17 cellular contexts compared by ENCODE assay signal in genomic region chr15:61879219-61879618, GRCh38.
DNase-seq lines count a peak whose midpoint lies in the region; ATAC-seq and TF ChIP-seq lines count a peak whose summit lies in the region.
"Had no signal": no experiment of that assay in that cellular context is flagged by ENCODE, and none has a peak within 500 bp of the region (broad histone marks: within the 10 kb centered on the region; RNA-seq: fewer than 3 reads in every experiment).

No MANE protein-coding gene starts in this region.

- in situ Hi-C loops in mammary epithelial cell (cut with MboI; ENCODE audit: low sequenced_read_pairs in 2 of 2) = loop anchor here in 1 of 2 donors (10.0 kb wide), 1 partner anchor 196 kb away; no protein-coding TSS in a partner anchor

- no TSS peak for BruUV-seq in mammary epithelial cell (replicated peaks; lab: Mats Ljungman, UMichigan)

- H3K27ac ChIP-seq in mammary epithelial cell (ENCODE audit: insufficient read depth, low read depth, low read length) = no peak overlapping the region
- peak overlapping the region in 1 of 2 donors; percentile 8 for H3K27ac ChIP-seq in liver (ENCODE audit: low read depth in 1 of 2, low read length in 2 of 2)
- H3K27ac ChIP-seq in heart left ventricle = no peak overlapping the region
- H3K27ac ChIP-seq: breast epithelium, uterus had no signal

- DNase-seq in HPDE6-E6E7 (ENCODE audit: extremely low spot score) (peak; percentile 3), NCI-H2107 (lab: John Stamatoyannopoulos, UW) (peak; percentile 57), mammary epithelial cell (peak; percentile 80), GDM1 (lab: John Stamatoyannopoulos, UW) (no peak), heart left ventricle (no peak)
- no peak for DNase-seq in activated CD8-positive, alpha-beta memory T cell treated with anti-CD3 and anti-CD28 coated beads, Interleukin-2, amount 50 U/mL, for 48 hours
- DNase-seq in NK-92 treated with Interleukin-12 subunit alpha and Interleukin-12 subunit beta, amount 100 ng/mL, for 24 hours (lab: John Stamatoyannopoulos, UW) = no peak
- DNase-seq: activated naive CD4-positive, alpha-beta T cell treated with anti-CD3 and anti-CD28 coated beads for 36 hours; effector CD4-positive, alpha-beta T cell; H7; NCI-H526 treated with DMSO at 0.1 percent for 48 hours; stimulated activated naive CD4-positive, alpha-beta T cell treated with Interleukin-2 at 50 U/mL for 16 hours; T-helper 17 cell; uterus had no signal

- dilution Hi-C loops in mammary epithelial cell (cut with HindIII; ENCODE audit: low sequenced_read_pairs) = no loop called here

- H3K4me2 ChIP-seq in mammary epithelial cell (ENCODE audit: insufficient read depth, low read depth, low read length) = no peak overlapping the region
- H3K4me2 ChIP-seq: smooth muscle cell had no signal

- no peaks in the 10 kb centered on the region for H4K20me1 ChIP-seq in mammary epithelial cell (ENCODE audit: insufficient read depth, low read length)

- H3K4me1 ChIP-seq in mammary epithelial cell (ENCODE audit: insufficient read depth, low read length) = peaks cover 7% of the 10 kb centered on the region
- peaks cover 0 to 14% (median 3%) of the 10 kb centered on the region in 4 donors for H3K4me1 ChIP-seq in liver (ENCODE audit: control insufficient read depth in 4 of 4, insufficient read depth in 4 of 4, low read length in 3 of 4)
- no peaks in the 10 kb centered on the region for H3K4me1 ChIP-seq in heart left ventricle
- H3K4me1 ChIP-seq: breast epithelium, uterus had no signal

- H3K27me3 ChIP-seq in mammary epithelial cell (ENCODE audit: insufficient read depth, low read length) (no peaks in the 10 kb centered on the region), liver (ENCODE audit: control insufficient read depth in 4 of 4, insufficient read depth in 4 of 4, low read length in 3 of 4) (no peaks in the 10 kb centered on the region), heart left ventricle (no peaks in the 10 kb centered on the region)
- H3K27me3 ChIP-seq: breast epithelium, uterus had no signal

- TF ChIP-seq CTCF in mammary epithelial cell (conservative IDR thresholded peaks at IDR 0.05 in 1 of 2, IDR thresholded peaks at IDR 0.05 in 1 of 2; ENCODE audit: extremely low read depth in 1 of 2, insufficient read depth in 1 of 2, low read depth in 1 of 2, low read length in 2 of 2) (no peak), liver (IDR thresholded peaks at IDR 0.05; ENCODE audit: low read depth, low read length, missing input control) (no peak), heart left ventricle (IDR thresholded peaks at IDR 0.05) (no peak)

- H3K9ac ChIP-seq in mammary epithelial cell (ENCODE audit: insufficient read depth, low read length) (no peak overlapping the region), liver (ENCODE audit: low read depth in 1 of 2, low read length in 2 of 2) (no peak overlapping the region)

- WGBS in mammary epithelial cell (ENCODE audit: low coverage, missing lambda C conversion rate) = 64% methylated on average over 3 of the region's 3 CpGs
- WGBS in liver = 35% methylated on average over 3 of the region's 3 CpGs
- 91 to 95% (median 93%) methylated on average over 3 of the region's 3 CpGs for WGBS in heart left ventricle, 4 donors

- H3K4me3 ChIP-seq in mammary epithelial cell (replicated peaks in 1 of 3; ENCODE audit: insufficient read depth in 1 of 3, low read depth in 2 of 3, low read length in 3 of 3) (no peak overlapping the region), liver (ENCODE audit: low read depth in 1 of 3, low read length in 3 of 3) (no peak overlapping the region), heart left ventricle (no peak overlapping the region)
- H3K4me3 ChIP-seq: breast epithelium, smooth muscle cell, uterus had no signal

- H3K9me3 ChIP-seq in mammary epithelial cell (replicated peaks; ENCODE audit: insufficient read depth, low read length) = no peaks in the 10 kb centered on the region
- H3K9me3 ChIP-seq in liver (ENCODE audit: control insufficient read depth in 4 of 4, low read length in 3 of 4) = no peaks in the 10 kb centered on the region
- no peaks in the 10 kb centered on the region for H3K9me3 ChIP-seq in heart left ventricle
- H3K9me3 ChIP-seq: breast epithelium, uterus had no signal

- no peak for ATAC-seq in heart left ventricle
- ATAC-seq: T-helper 17 cell had no signal

- no peaks in the 10 kb centered on the region for H3K79me2 ChIP-seq in mammary epithelial cell (ENCODE audit: insufficient read depth, low read length)

- CTCF ChIA-PET in mammary epithelial cell (lab: Charles Lee; ENCODE audit: low non-redundant PET) = no interaction called here

- H2AFZ ChIP-seq in mammary epithelial cell (ENCODE audit: low read depth, low read length) = no peak overlapping the region

- TF ChIP-seq POLR2A in heart left ventricle (IDR thresholded peaks at IDR 0.05) = no peak

- TF ChIP-seq RAD21 in liver (IDR thresholded peaks at IDR 0.05) = no peak

- H3K36me3 ChIP-seq in mammary epithelial cell (ENCODE audit: insufficient read depth, low read length) (no peaks in the 10 kb centered on the region), liver (ENCODE audit: control insufficient read depth in 4 of 4, insufficient read depth in 3 of 4, low read depth in 1 of 4, low read length in 3 of 4) (peaks cover 0 to 2% (median 0%) of the 10 kb centered on the region in 4 donors), heart left ventricle (peaks cover 0 to 88% (median 58%) of the 10 kb centered on the region in 9 donors)
- H3K36me3 ChIP-seq: breast epithelium, uterus had no signal

- intact Hi-C loops in mammary epithelial cell (cut with micrococcal nuclease) (no loop called here), heart left ventricle (cut with DNase I) (loop anchor here in 4 of 10 donors (10.0 kb wide), 2 partner anchors 196 to 426 kb away; no protein-coding TSS in a partner anchor)

TF ChIP-seq in liver, 16 proteins besides CTCF, POLR2A, EP300 and RAD21:
- no peak for TF ChIP-seq TAF1 (conservative IDR thresholded peaks at IDR 0.05)
- TF ChIP-seq ATF3 (IDR thresholded peaks at IDR 0.05) = no peak
- no peak for TF ChIP-seq GABPA (IDR thresholded peaks at IDR 0.05 in 1 of 2, conservative IDR thresholded peaks at IDR 0.05 in 1 of 2)
- no peak for TF ChIP-seq YY1 (IDR thresholded peaks at IDR 0.05)
- TF ChIP-seq SP1 (IDR thresholded peaks at IDR 0.05) = peak; percentile 56
- TF ChIP-seq HNF4A (conservative IDR thresholded peaks at IDR 0.05) = peak; percentile 54 to 61
- TF ChIP-seq RXRA (IDR thresholded peaks at IDR 0.05) = peak; percentile 13 to 21
- no peak for TF ChIP-seq JUND (IDR thresholded peaks at IDR 0.05)
- no peak for TF ChIP-seq REST (IDR thresholded peaks at IDR 0.05)

Comparison
In these comparisons a context has a peak if more than half of its experiments do, and no peak if none do; other contexts are left out.
1. DNase-seq: peak in HPDE6-E6E7 (single experiment), NCI-H2107 (single experiment) and mammary epithelial cell (single experiment); none in activated CD8-positive, alpha-beta memory T cell treated with anti-CD3 and anti-CD28 coated beads, Interleukin-2, amount 50 U/mL, for 48 hours (single experiment), NK-92 treated with Interleukin-12 subunit alpha and Interleukin-12 subunit beta, amount 100 ng/mL, for 24 hours (single experiment), GDM1 (single experiment) and heart left ventricle (0 of 5).